ENCODE assay signal across 2 cellular contexts in the genomic region with DNA sequence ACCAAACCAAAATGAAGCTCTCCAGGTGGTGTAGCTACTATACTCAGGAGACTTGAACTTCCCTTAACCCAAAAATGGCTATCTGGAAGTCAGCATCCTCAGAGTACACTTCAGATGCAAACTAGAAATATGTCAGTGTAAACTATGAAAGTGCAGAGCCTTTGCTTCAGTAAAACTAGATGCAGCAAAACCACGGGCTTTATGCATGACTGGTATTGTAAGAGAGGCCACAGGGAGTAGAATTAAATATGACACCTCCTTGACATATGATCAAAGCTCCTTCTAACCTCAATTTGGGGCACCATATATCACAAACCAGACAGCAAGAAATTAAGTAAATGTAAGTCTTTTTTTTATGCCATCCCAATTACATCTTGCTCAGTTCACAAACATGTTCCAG. TPM values are rescaled to one million over a fixed set of nuclear protein-coding genes. Genes with fewer than 3 reads are reported as not detected.
"Had no signal": no experiment of that assay in that cellular context is flagged by ENCODE, and none has a peak within 500 bp of the region (broad histone marks: within the 10 kb centered on the region; RNA-seq: fewer than 3 reads in every experiment).

No MANE protein-coding gene starts in this region.

RNA-seq across cellular contexts. Expression of gene FAM72D, which starts 48.2 kb away (rescaled TPM):
- total RNA-seq: bronchial epithelial cell, left ventricle myocardium superior had no signal
